Comparison of ENCODE assay signal across 15 cellular contexts in the genomic region with DNA sequence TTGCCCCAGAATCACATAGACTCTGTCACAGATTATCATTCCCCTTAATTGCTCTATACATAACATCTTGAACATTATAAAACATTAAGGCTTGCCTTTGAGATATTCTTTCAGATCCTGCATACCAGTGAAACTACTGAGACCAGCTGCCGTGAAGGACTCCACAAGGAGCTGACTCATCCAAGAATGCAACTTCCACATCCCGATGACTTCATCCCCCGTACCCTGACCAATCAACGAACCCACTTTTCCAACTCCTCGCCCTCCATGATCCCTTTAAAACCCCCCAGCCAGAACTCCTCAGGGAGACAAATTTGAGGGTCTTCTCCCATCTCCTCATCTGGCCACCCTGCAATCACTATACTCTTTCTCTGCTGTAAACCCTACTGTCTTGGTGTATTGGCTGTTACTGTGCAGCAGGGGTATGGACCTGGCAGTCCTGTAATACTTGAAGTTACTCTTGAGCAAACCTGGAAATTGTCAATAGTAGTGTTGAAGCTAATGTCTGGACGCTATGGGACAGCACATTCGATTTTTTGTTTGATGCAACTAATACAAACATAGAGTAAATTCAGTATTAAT. TPM values are rescaled to one million over a fixed set of nuclear protein-coding genes. Genes with fewer than 3 reads are reported as not detected.
"Had no signal": no experiment of that assay in that cellular context is flagged by ENCODE, and none has a peak within 500 bp of the region (broad histone marks: within the 10 kb centered on the region; RNA-seq: fewer than 3 reads in every experiment).

No MANE protein-coding gene starts in this region.

- H3K4me3 ChIP-seq: heart right ventricle, left ventricle myocardium inferior, psoas muscle had no signal

- H3K27ac ChIP-seq: heart right ventricle, left ventricle myocardium inferior, psoas muscle had no signal

- DNase-seq: activated effector memory CD4-positive, alpha-beta T cell treated with anti-CD3 and anti-CD28 coated beads, Interleukin-2, amount 50 U/mL, for 16 hours; activated T-cell treated with anti-CD3 and anti-CD28 coated beads, Interleukin-2, amount 50 U/mL, for 24 hours; heart right ventricle; islet precursor cell; left ventricle myocardium inferior; nephron progenitor cell; psoas muscle; stimulated activated CD4-positive, alpha-beta T cell treated with anti-CD3 and anti-CD28 coated beads, Interleukin-12 subunit alpha, Interleukin-12 subunit beta, amount 100 ng/mL, for 4 hours; stimulated activated naive CD4-positive, alpha-beta T cell; T-helper 2 cell had no signal

- H3K4me1 ChIP-seq: heart right ventricle, left ventricle myocardium inferior, psoas muscle had no signal

- ATAC-seq: activated CD4-positive, CD25-positive, alpha-beta regulatory T cell treated with anti-CD3 and anti-CD28 coated beads, Interleukin-2, amount 50 U/mL, for 24 hours; activated naive CD4-positive, alpha-beta T cell treated with anti-CD3 and anti-CD28 coated beads, Interleukin-2, amount 50 U/mL, for 72 hours; heart right ventricle; psoas muscle; sciatic nerve had no signal

- H3K36me3 ChIP-seq: heart right ventricle, left ventricle myocardium inferior had no signal

RNA-seq across cellular contexts. Expression of a gene that starts 49.8 kb away (rescaled TPM):
- total RNA-seq: activated naive CD4-positive, alpha-beta T cell treated with anti-CD3 and anti-CD28 coated beads, Interleukin-2, amount 50 U/mL, for 72 hours; bronchial epithelial cell; heart right ventricle; left ventricle myocardium inferior; osteoblast; psoas muscle; sciatic nerve had no signal
- polyA plus RNA-seq: heart right ventricle had no signal
